ENCODE assay signal across 8 cellular contexts in genomic region chr13:113562085-113562749, GRCh38. TPM values are rescaled to one million over a fixed set of nuclear protein-coding genes. Genes with fewer than 3 reads are reported as not detected.
DNase-seq lines count a peak whose midpoint lies in the region; ATAC-seq and TF ChIP-seq lines count a peak whose summit lies in the region.

No MANE protein-coding gene starts in this region.

- intact Hi-C loops in lower lobe of right lung (cut with DNase I), result no loop called here

- no peak overlapping the region for H3K27ac ChIP-seq in lower lobe of right lung

- no peaks in the 10 kb centered on the region for H3K27me3 Mint-ChIP-seq in WTC11 (ENCODE audit: low read depth)

- ATAC-seq in GM19351 (IDR thresholded peaks at IDR 0.05; ENCODE audit: unreplicated experiment), result peak; percentile 85
- peak; percentile 92 for ATAC-seq in WTC11
- ATAC-seq in lower lobe of right lung, result peak; percentile 42 to 70

- DNase-seq in Ammon's horn (ENCODE audit: low spot score) (peak; percentile 88), NCI-H187 treated with DMSO at 0.1 percent for 48 hours (lab: John Stamatoyannopoulos, UW) (peak; percentile 60), WTC11 (ENCODE audit: low spot score) (peak; percentile 88), ecto neural progenitor cell (ENCODE audit: low spot score) (peak; percentile 89), lower lobe of right lung (peak; percentile 51)
- DNase-seq in stimulated activated CD8-positive, alpha-beta memory T cell treated with anti-CD3 and anti-CD28 coated beads, Interleukin-4, amount 100 ng/mL, for 4 hours (ENCODE audit: low read depth in 2 of 2, low spot score in 1 of 2), result peak; percentile 4 to 7
- no peak for DNase-seq in NK-92 treated with Interleukin-12 subunit alpha and Interleukin-12 subunit beta, amount 100 ng/mL, for 24 hours (lab: John Stamatoyannopoulos, UW)

- CTCF ChIA-PET in WTC11 (lab: Charles Lee), result interaction anchor here (0.5 to 2.6 kb wide), 43 partner anchors 8 to 676 kb away, joined by 3 to 29 read pairs (median 4); partner anchors contain the start of genes ADPRHL1, CUL4A, DCUN1D2 and PCID2

- H3K27me3 ChIP-seq in lower lobe of right lung (ENCODE audit: low read depth), result peaks cover 10% of the 10 kb centered on the region

- no peaks in the 10 kb centered on the region for H3K9me3 Mint-ChIP-seq in WTC11

- POLR2A ChIA-PET in WTC11 (lab: Charles Lee), result interaction anchor here (0.6 to 1.0 kb wide), 3 partner anchors 19 to 73 kb away, joined by 3 to 4 read pairs (median 3); no protein-coding TSS in a partner anchor

- no peak overlapping the region for H3K4me3 ChIP-seq in lower lobe of right lung

- no peaks in the 10 kb centered on the region for H3K36me3 ChIP-seq in lower lobe of right lung

- 0 out of 2 replicates have a peak, but pooled peaks cover 2% of the 10 kb centered on the region for H3K4me1 Mint-ChIP-seq in WTC11

- no peak overlapping the region for H3K27ac Mint-ChIP-seq in WTC11

- H3K4me3 Mint-ChIP-seq in WTC11, result no peak overlapping the region

- no peaks in the 10 kb centered on the region for H3K4me1 ChIP-seq in lower lobe of right lung

- H3K36me3 Mint-ChIP-seq in WTC11, result no peaks in the 10 kb centered on the region

- no peaks in the 10 kb centered on the region for H3K9me3 ChIP-seq in lower lobe of right lung

- TF ChIP-seq CTCF in WTC11 (IDR thresholded peaks at IDR 0.05) (peak; percentile 42; the same call in 1 of the 2 replicates), lower lobe of right lung (IDR thresholded peaks at IDR 0.05) (peak; percentile 66)

TF ChIP-seq in WTC11, 78 proteins besides CTCF, POLR2A, EP300 and RAD21:
- TF ChIP-seq SP1 (CRISPR knock-in tag; conservative IDR thresholded peaks at IDR 0.05) (0 out of 2 replicates have a peak, but pooled peaks have one; percentile 17), PREB (CRISPR knock-in tag; IDR thresholded peaks at IDR 0.05; ENCODE audit: borderline replicate concordance) (no peak)
TF ChIP-seq in WTC11: peak in this region for 1.

RNA-seq across cellular contexts. Expression of gene TFDP1, which starts 22.3 kb away (rescaled TPM):
- total RNA-seq in WTC11 (2021), result 52.6 to 61.2 TPM (median 54.1 TPM) in 3 replicates
- total RNA-seq in lower lobe of right lung, result 47.0 TPM
